ENCODE assay signal across 18 cellular contexts in genomic region chr6:139605350-139605749, GRCh38.
DNase-seq lines count a peak whose midpoint lies in the region; FAIRE-seq and TF ChIP-seq lines count a peak whose summit lies in the region.
"Had no signal": no experiment of that assay in that cellular context is flagged by ENCODE, and none has a peak within 500 bp of the region (broad histone marks: within the 10 kb centered on the region; RNA-seq: fewer than 3 reads in every experiment).

No MANE protein-coding gene starts in this region.

- no peak overlapping the region for H3K9ac ChIP-seq in astrocyte (ENCODE audit: low read length)

- TF ChIP-seq CTCF in HFF-Myc (IDR thresholded peaks at IDR 0.05; ENCODE audit: low read depth, low read length, missing control alignments) = no peak
- no peak for TF ChIP-seq CTCF in astrocyte (IDR thresholded peaks at IDR 0.05; ENCODE audit: insufficient read depth, low read depth, low read length)
- no peak for TF ChIP-seq CTCF in tibial artery (IDR thresholded peaks at IDR 0.05)

- H3K27ac Mint-ChIP-seq in astrocyte (ENCODE audit: unreplicated experiment) = no peak overlapping the region
- H3K27ac Mint-ChIP-seq: CD14-positive monocyte, WTC11 had no signal

- H3K36me3 ChIP-seq in astrocyte (ENCODE audit: insufficient read depth, low read length) (no peaks in the 10 kb centered on the region), tibial artery (no peaks in the 10 kb centered on the region)
- H3K36me3 ChIP-seq: ovary had no signal

- DNase-seq in HFF-Myc (ENCODE audit: extremely low read depth, low read depth) (peak; percentile 16), astrocyte (ENCODE audit: low read depth) (peak; percentile 91), fibroblast of the conjunctiva (ENCODE audit: low read depth) (peak; percentile 93), tibial artery (peak; percentile 34 to 65), NCI-H1092 treated with DMSO at 0.1 percent for 48 hours (lab: John Stamatoyannopoulos, UW) (no peak), DMS79 (lab: John Stamatoyannopoulos, UW) (no peak), T-helper 2 cell (no peak)
- DNase-seq: DND-41, KG1, left colon, NCI-H1436, NCI-H345 had no signal

- peaks cover 23% of the 10 kb centered on the region for H3K4me1 Mint-ChIP-seq in astrocyte (ENCODE audit: low read depth, unreplicated experiment)

- H3K27me3 Mint-ChIP-seq in astrocyte (ENCODE audit: low read depth, unreplicated experiment) = no peaks in the 10 kb centered on the region

- no peak overlapping the region for H3K4me2 ChIP-seq in astrocyte (ENCODE audit: low read length)

- peaks cover 8% of the 10 kb centered on the region for H3K9me3 Mint-ChIP-seq in astrocyte (ENCODE audit: unreplicated experiment)

- H4K20me1 ChIP-seq in astrocyte (ENCODE audit: insufficient read depth, low read length) = no peaks in the 10 kb centered on the region

- no peak overlapping the region for H2AFZ ChIP-seq in astrocyte (ENCODE audit: low read depth, low read length)

- no peak overlapping the region for H3K4me3 Mint-ChIP-seq in astrocyte (ENCODE audit: unreplicated experiment)
- H3K4me3 Mint-ChIP-seq: CD14-positive monocyte, WTC11 had no signal

- H3K9me3 ChIP-seq in astrocyte (ENCODE audit: insufficient read depth, low read depth, low read length) (no peaks in the 10 kb centered on the region), tibial artery (no peaks in the 10 kb centered on the region)
- H3K9me3 ChIP-seq: ovary had no signal

- H3K36me3 Mint-ChIP-seq in astrocyte (ENCODE audit: low read depth, unreplicated experiment) = no peaks in the 10 kb centered on the region
- H3K36me3 Mint-ChIP-seq: WTC11 had no signal

- no peak for FAIRE-seq in astrocyte (lab: Jason Lieb, UNC)
- FAIRE-seq: colon, endothelial cell of umbilical vein had no signal

- H3K4me1 ChIP-seq in astrocyte (ENCODE audit: insufficient read depth, low read length) (peaks cover 4% of the 10 kb centered on the region), tibial artery (peaks cover 0 to 17% (median 5%) of the 10 kb centered on the region in 4 donors)

- no peak overlapping the region for H3K27ac ChIP-seq in astrocyte (ENCODE audit: low read depth, low read length)
- H3K27ac ChIP-seq in tibial artery = no peak overlapping the region
- H3K27ac ChIP-seq: HL-60, ovary had no signal

- H3K27me3 ChIP-seq in astrocyte (ENCODE audit: insufficient read depth, low read length) (no peaks in the 10 kb centered on the region), tibial artery (no peaks in the 10 kb centered on the region)
- H3K27me3 ChIP-seq: ovary had no signal

- intact Hi-C loops in tibial artery (cut with DNase I; ENCODE audit: low total_unique reads) = no loop called here

- H3K79me2 ChIP-seq in astrocyte (ENCODE audit: insufficient read depth, low read length) = no peaks in the 10 kb centered on the region

- H3K4me3 ChIP-seq in HFF-Myc (replicated peaks; ENCODE audit: low read depth, low read length) = no peak overlapping the region
- H3K4me3 ChIP-seq in astrocyte (ENCODE audit: insufficient read depth, low read depth, low read length) = no peak overlapping the region
- H3K4me3 ChIP-seq in tibial artery = no peak overlapping the region
- H3K4me3 ChIP-seq: ovary had no signal

Comparison
In these comparisons a context has a peak if more than half of its experiments do, and no peak if none do; other contexts are left out.
1. DNase-seq: peak in HFF-Myc (single experiment), astrocyte (single experiment), fibroblast of the conjunctiva (single experiment) and tibial artery (2 of 2); none in NCI-H1092 treated with DMSO at 0.1 percent for 48 hours (single experiment), DMS79 (single experiment) and T-helper 2 cell (0 of 5).